Comparison of ENCODE assay signal across 18 cellular contexts in genomic region chr22:48100685-48101417, GRCh38.
DNase-seq lines count a peak whose midpoint lies in the region; ATAC-seq and TF ChIP-seq lines count a peak whose summit lies in the region.
"Had no signal": no experiment of that assay in that cellular context is flagged by ENCODE, and none has a peak within 500 bp of the region (broad histone marks: within the 10 kb centered on the region; RNA-seq: fewer than 3 reads in every experiment).

No MANE protein-coding gene starts in this region.

- H2AFZ ChIP-seq in Loucy (ENCODE audit: low read length), result no peak overlapping the region

- H3K27ac ChIP-seq in suprapubic skin, result no peak overlapping the region
- H3K27ac ChIP-seq: HL-60, prostate gland, spleen had no signal

- no peaks in the 10 kb centered on the region for H3K36me3 ChIP-seq in Loucy (ENCODE audit: insufficient read depth, low read length)
- H3K36me3 ChIP-seq in suprapubic skin, result no peaks in the 10 kb centered on the region
- H3K36me3 ChIP-seq: HAP-1, prostate gland, spleen had no signal

- CTCF ChIA-PET in activated naive CD4-positive, alpha-beta T cell treated with anti-CD3 and anti-CD28 coated beads, Interleukin-2, amount 10 ng/mL, durations not matched to agents 7 days and 5 days (lab: Charles Lee), result no interaction called here

- peaks cover 51% of the 10 kb centered on the region for H3K4me1 Mint-ChIP-seq in activated naive CD4-positive, alpha-beta T cell treated with anti-CD3 and anti-CD28 coated beads, Interleukin-2, amount 10 ng/mL, durations not matched to agents 7 days and 5 days

- DNase-seq in activated naive CD4-positive, alpha-beta T cell treated with anti-CD3 and anti-CD28 coated beads, Interleukin-2, amount 10 ng/mL, durations not matched to agents 7 days and 5 days, result no peak
- DNase-seq in activated naive CD4-positive, alpha-beta T cell (lab: John Stamatoyannopoulos, UW), result no peak
- peak; percentile 16 for DNase-seq in islet precursor cell
- DNase-seq in suprapubic skin (ENCODE audit: low spot score in 2 of 2), result peak; percentile 15 to 31
- no peak for DNase-seq in ureter (ENCODE audit: low spot score)
- no peak for DNase-seq in sciatic nerve (ENCODE audit: low spot score)
- DNase-seq: IMR-90; NCI-H2029; NCI-H446; NK-92 treated with Interleukin-12 subunit alpha and Interleukin-12 subunit beta, amount 100 ng/mL, for 24 hours; spleen; trophoblast cell had no signal

- no peak for ATAC-seq in GM21619 (IDR thresholded peaks at IDR 0.05; ENCODE audit: unreplicated experiment)
- no peak for ATAC-seq in sciatic nerve
- ATAC-seq: naive thymus-derived CD4-positive, alpha-beta T cell had no signal

- H3K4me2 ChIP-seq in Loucy (ENCODE audit: low read depth, low read length, poor library complexity, severe bottlenecking), result no peak overlapping the region

- H3K4me3 Mint-ChIP-seq in activated naive CD4-positive, alpha-beta T cell treated with anti-CD3 and anti-CD28 coated beads, Interleukin-2, amount 10 ng/mL, durations not matched to agents 7 days and 5 days, result peak overlapping the region; percentile 31

- TF ChIP-seq CTCF in Loucy (conservative IDR thresholded peaks at IDR 0.05; ENCODE audit: low read length), result no peak
- TF ChIP-seq CTCF in suprapubic skin (IDR thresholded peaks at IDR 0.05), result no peak

- no peak for TF ChIP-seq EP300 in suprapubic skin (IDR thresholded peaks at IDR 0.05)

- no peaks in the 10 kb centered on the region for H3K9me2 ChIP-seq in Loucy (replicated peaks; ENCODE audit: low read depth, low read length)

- peaks cover 8% of the 10 kb centered on the region; the same call in 1 of the 2 replicates for H3F3A ChIP-seq in Loucy (ENCODE audit: low read depth)

- no peaks in the 10 kb centered on the region for H4K20me1 ChIP-seq in Loucy (ENCODE audit: insufficient read depth, low read length, poor library complexity, severe bottlenecking)

- no peaks in the 10 kb centered on the region for H3K27me3 ChIP-seq in Loucy (ENCODE audit: insufficient read depth, low read length, poor library complexity, severe bottlenecking)
- peaks cover 31% of the 10 kb centered on the region for H3K27me3 ChIP-seq in suprapubic skin

- TF ChIP-seq POLR2A in suprapubic skin (IDR thresholded peaks at IDR 0.05), result no peak

- H3K36me3 Mint-ChIP-seq in activated naive CD4-positive, alpha-beta T cell treated with anti-CD3 and anti-CD28 coated beads, Interleukin-2, amount 10 ng/mL, durations not matched to agents 7 days and 5 days, result peaks cover 13% of the 10 kb centered on the region
- H3K36me3 Mint-ChIP-seq: naive thymus-derived CD4-positive, alpha-beta T cell had no signal

- H3K27ac Mint-ChIP-seq in activated naive CD4-positive, alpha-beta T cell treated with anti-CD3 and anti-CD28 coated beads, Interleukin-2, amount 10 ng/mL, durations not matched to agents 7 days and 5 days, result peak overlapping the region; percentile 85

- peaks cover 49% of the 10 kb centered on the region for H3K4me1 ChIP-seq in Loucy (ENCODE audit: insufficient read depth, low read length, poor library complexity, severe bottlenecking)
- H3K4me1 ChIP-seq in suprapubic skin, result no peaks in the 10 kb centered on the region
- H3K4me1 ChIP-seq: HAP-1, prostate gland had no signal

- 88% methylated on average over 14 of the region's 14 CpGs for WGBS in suprapubic skin

- intact Hi-C loops in sciatic nerve (cut with DNase I), result no loop called here

- peak overlapping the region; percentile 67 for H3K9ac ChIP-seq in Loucy (ENCODE audit: low read depth, low read length, poor library complexity, severe bottlenecking)

- H3K27me3 Mint-ChIP-seq in activated naive CD4-positive, alpha-beta T cell treated with anti-CD3 and anti-CD28 coated beads, Interleukin-2, amount 10 ng/mL, durations not matched to agents 7 days and 5 days, result peaks cover 55% of the 10 kb centered on the region

- H3K9me3 Mint-ChIP-seq in activated naive CD4-positive, alpha-beta T cell treated with anti-CD3 and anti-CD28 coated beads, Interleukin-2, amount 10 ng/mL, durations not matched to agents 7 days and 5 days, result peaks cover 12% of the 10 kb centered on the region

- H3K4me3 ChIP-seq in Loucy (ENCODE audit: low read length, poor library complexity, severe bottlenecking) (no peak overlapping the region), suprapubic skin (no peak overlapping the region)
- H3K4me3 ChIP-seq: HAP-1, prostate gland, spleen had no signal

- H3K9me3 ChIP-seq in Loucy (ENCODE audit: insufficient read depth, low read depth, low read length), result no peaks in the 10 kb centered on the region
- no peaks in the 10 kb centered on the region for H3K9me3 ChIP-seq in suprapubic skin
- H3K9me3 ChIP-seq: HAP-1, prostate gland had no signal

- H3K79me2 ChIP-seq in Loucy (ENCODE audit: insufficient read depth, low read length), result no peaks in the 10 kb centered on the region

Comparison
In these comparisons a context has a peak if more than half of its experiments do, and no peak if none do; other contexts are left out.
1. DNase-seq: peak in islet precursor cell (single experiment) and suprapubic skin (2 of 2); none in activated naive CD4-positive, alpha-beta T cell treated with anti-CD3 and anti-CD28 coated beads, Interleukin-2, amount 10 ng/mL, durations not matched to agents 7 days and 5 days (single experiment), activated naive CD4-positive, alpha-beta T cell (0 of 4), ureter (single experiment) and sciatic nerve (single experiment).